ENCODE assay signal across 12 cellular contexts in genomic region chr7:1819258-1819841, GRCh38.
DNase-seq lines count a peak whose midpoint lies in the region; ATAC-seq and TF ChIP-seq lines count a peak whose summit lies in the region.
"Had no signal": no experiment of that assay in that cellular context is flagged by ENCODE, and none has a peak within 500 bp of the region (broad histone marks: within the 10 kb centered on the region; RNA-seq: fewer than 3 reads in every experiment).

No MANE protein-coding gene starts in this region.

- TF ChIP-seq POLR2A in spleen (IDR thresholded peaks at IDR 0.05), result no peak

- 29 to 74% (median 45%) methylated on average over 18 to 26 of the region's 26 CpGs for WGBS in spleen, 5 donors

- peak; percentile 32 for DNase-seq in activated CD4-positive, CD25-positive, alpha-beta regulatory T cell treated with anti-CD3 and anti-CD28 coated beads, Interleukin-2, amount 50 U/mL, for 72 hours
- no peak for DNase-seq in activated CD4-positive, CD25-positive, alpha-beta regulatory T cell (lab: John Stamatoyannopoulos, UW)
- DNase-seq in NOMO-1 (lab: John Stamatoyannopoulos, UW; ENCODE audit: unreplicated experiment in 2 of 2) (peak; percentile 45 to 74), coronary artery (ENCODE audit: low spot score) (peak; percentile 41), spleen (peak; percentile 73), LoVo (ENCODE audit: low spot score) (no peak)
- DNase-seq: 8988T, HCEC 1CT, T-helper 1 cell had no signal

- H3K4me3 ChIP-seq in coronary artery (no peak overlapping the region), spleen (no peak overlapping the region)

- H3K4me1 ChIP-seq in spleen, result peaks cover 0 to 37% (median 9%) of the 10 kb centered on the region in 6 donors

- H3K27me3 ChIP-seq in spleen (replicated peaks in 1 of 7), result no peaks in the 10 kb centered on the region

- H3K27ac ChIP-seq in coronary artery (no peak overlapping the region), spleen (no peak overlapping the region)
- H3K27ac ChIP-seq: epithelial cell of prostate had no signal

- no peak for ATAC-seq in HG03460 (IDR thresholded peaks at IDR 0.05; ENCODE audit: unreplicated experiment)
- no peak for ATAC-seq in HG02759 (IDR thresholded peaks at IDR 0.05; ENCODE audit: unreplicated experiment)

- H3K9me3 ChIP-seq in spleen, result no peaks in the 10 kb centered on the region

- intact Hi-C loops in spleen (cut with DNase I; ENCODE audit: low total_unique reads), result no loop called here

- peaks cover 0 to 27% (median 12%) of the 10 kb centered on the region in 6 donors for H3K36me3 ChIP-seq in spleen

- no peak for TF ChIP-seq CTCF in coronary artery (IDR thresholded peaks at IDR 0.05)
- TF ChIP-seq CTCF in spleen (IDR thresholded peaks at IDR 0.05 in 8 of 11, conservative IDR thresholded peaks at IDR 0.05 in 3 of 11), result no peak

Comparison
In these comparisons a context has a peak if more than half of its experiments do, and no peak if none do; other contexts are left out.
1. DNase-seq: peak in activated CD4-positive, CD25-positive, alpha-beta regulatory T cell treated with anti-CD3 and anti-CD28 coated beads, Interleukin-2, amount 50 U/mL, for 72 hours (single experiment), NOMO-1 (2 of 2), coronary artery (single experiment) and spleen (single experiment); none in activated CD4-positive, CD25-positive, alpha-beta regulatory T cell (0 of 4) and LoVo (single experiment).